ENCODE assay signal across 2 cellular contexts in the genomic region with DNA sequence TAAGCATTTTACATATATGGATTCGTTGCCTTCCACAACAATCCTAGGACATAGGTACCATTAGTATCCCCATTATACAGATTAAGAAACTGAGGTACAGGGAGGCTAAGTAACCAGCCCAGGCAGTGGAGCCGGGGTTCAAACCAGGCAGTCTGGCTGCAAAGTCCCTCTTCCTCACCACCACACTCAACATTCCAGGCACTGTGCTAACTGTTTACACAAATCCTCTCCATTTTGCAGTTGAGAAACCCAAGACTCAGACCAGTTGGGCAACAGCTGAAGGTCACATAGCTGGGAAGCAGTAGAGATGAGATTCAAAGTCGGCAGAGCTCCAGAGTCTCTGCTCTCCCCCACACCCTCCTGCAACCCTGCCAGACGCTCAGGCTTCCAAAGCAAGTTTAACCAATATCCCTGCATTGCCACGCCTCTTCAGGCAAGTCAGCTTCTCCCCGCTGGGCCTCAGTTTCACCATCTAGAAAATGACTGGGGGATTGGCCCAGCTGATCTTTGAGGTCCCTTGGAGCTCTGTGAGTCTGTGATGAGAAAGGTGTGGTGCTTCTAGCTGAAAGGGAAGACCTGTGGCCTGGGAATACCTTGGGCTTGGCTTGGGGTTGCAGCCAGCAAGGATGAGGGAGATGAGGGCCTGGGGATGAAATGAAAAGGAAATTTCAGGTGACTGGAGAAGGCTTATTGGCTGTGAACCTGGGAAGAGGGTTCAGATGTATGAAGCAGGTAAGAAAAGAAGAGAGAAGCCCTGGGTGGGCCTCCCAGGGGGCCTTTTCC.
TF ChIP-seq lines count a peak whose summit lies in the region.

No MANE protein-coding gene starts in this region.

TF ChIP-seq in A549, 52 proteins besides CTCF, POLR2A, EP300 and RAD21 (continued from another document and continues in another):
- TF ChIP-seq MYC (IDR thresholded peaks at IDR 0.05; ENCODE audit: borderline replicate concordance, low read length) (0 out of 2 replicates have a peak, but pooled peaks have one; percentile 54), CHD2 (IDR thresholded peaks at IDR 0.05; ENCODE audit: low read length, partially characterized antibody) (no peak), FOSB (CRISPR knock-in tag; IDR thresholded peaks at IDR 0.05) (peak; percentile 73; the same call in 1 of the 2 replicates), PHF8 (IDR thresholded peaks at IDR 0.05; ENCODE audit: borderline replicate concordance, low read depth) (no peak), HOXB13 (CRISPR knock-in tag; IDR thresholded peaks at IDR 0.05; ENCODE audit: low read depth) (peak; percentile 96), GATA3 (IDR thresholded peaks at IDR 0.05; ENCODE audit: borderline replicate concordance) (peak; percentile 99), CEBPB (IDR thresholded peaks at IDR 0.05) (peak; percentile 100), MAZ (IDR thresholded peaks at IDR 0.05; ENCODE audit: borderline replicate concordance, low read depth, low read length) (no peak), RARB (CRISPR knock-in tag; IDR thresholded peaks at IDR 0.05) (peak; percentile 94), SREBF2 (IDR thresholded peaks at IDR 0.05) (no peak), ESRRA (IDR thresholded peaks at IDR 0.05; ENCODE audit: borderline replicate concordance, low read length) (peak; percentile 97), FOSL2 (IDR thresholded peaks at IDR 0.05) (peak; percentile 75), FOSL2 (CRISPR knock-in tag; IDR thresholded peaks at IDR 0.05) (peak; percentile 92), TP53 (CRISPR knock-in tag; IDR thresholded peaks at IDR 0.05) (no peak; the same call in 1 of the 2 replicates), KDM1A (IDR thresholded peaks at IDR 0.05; ENCODE audit: low read depth) (peak; percentile 100), EHMT2 (IDR thresholded peaks at IDR 0.05; ENCODE audit: low read depth) (no peak), JUNB (IDR thresholded peaks at IDR 0.05) (peak; percentile 85), HOXA7 (CRISPR knock-in tag; IDR thresholded peaks at IDR 0.05) (peak; percentile 19), RFX5 (IDR thresholded peaks at IDR 0.05) (0 out of 2 replicates have a peak, but pooled peaks have one; percentile 23), EHF (CRISPR knock-in tag; IDR thresholded peaks at IDR 0.05) (peak; percentile 89; the same call in 1 of the 2 replicates), HEYL (CRISPR knock-in tag; IDR thresholded peaks at IDR 0.05) (peak; percentile 45), RCOR1 (IDR thresholded peaks at IDR 0.05; ENCODE audit: low read depth, low read length) (peak; percentile 95), POLR2AphosphoS2 (conservative IDR thresholded peaks at IDR 0.05; ENCODE audit: low read length) (no peak), TFCP2L1 (CRISPR knock-in tag; IDR thresholded peaks at IDR 0.05) (peak; percentile 73; the same call in 1 of the 2 replicates), CHD4 (IDR thresholded peaks at IDR 0.05; ENCODE audit: borderline replicate concordance) (peak; percentile 99), SMC3 (IDR thresholded peaks at IDR 0.05) (peak; percentile 50; the same call in 2 of the 3 replicates), NR3C1 (IDR thresholded peaks at IDR 0.05) (no peak), BHLHE40 (IDR thresholded peaks at IDR 0.05; ENCODE audit: low read depth, low read length) (no peak)
- TF ChIP-seq, protein P1, sequence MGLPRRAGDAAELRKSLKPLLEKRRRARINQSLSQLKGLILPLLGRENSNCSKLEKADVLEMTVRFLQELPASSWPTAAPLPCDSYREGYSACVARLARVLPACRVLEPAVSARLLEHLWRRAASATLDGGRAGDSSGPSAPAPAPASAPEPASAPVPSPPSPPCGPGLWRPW (IDR thresholded peaks at IDR 0.05), result peak; percentile 97
- TF ChIP-seq, protein P2, sequence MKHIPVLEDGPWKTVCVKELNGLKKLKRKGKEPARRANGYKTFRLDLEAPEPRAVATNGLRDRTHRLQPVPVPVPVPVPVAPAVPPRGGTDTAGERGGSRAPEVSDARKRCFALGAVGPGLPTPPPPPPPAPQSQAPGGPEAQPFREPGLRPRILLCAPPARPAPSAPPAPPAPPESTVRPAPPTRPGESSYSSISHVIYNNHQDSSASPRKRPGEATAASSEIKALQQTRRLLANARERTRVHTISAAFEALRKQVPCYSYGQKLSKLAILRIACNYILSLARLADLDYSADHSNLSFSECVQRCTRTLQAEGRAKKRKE (CRISPR knock-in tag; IDR thresholded peaks at IDR 0.05; ENCODE audit: low read depth), result peak; percentile 91
- TF ChIP-seq, protein P3, sequence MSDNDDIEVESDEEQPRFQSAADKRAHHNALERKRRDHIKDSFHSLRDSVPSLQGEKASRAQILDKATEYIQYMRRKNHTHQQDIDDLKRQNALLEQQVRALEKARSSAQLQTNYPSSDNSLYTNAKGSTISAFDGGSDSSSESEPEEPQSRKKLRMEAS (IDR thresholded peaks at IDR 0.05), result peak; percentile 86
- TF ChIP-seq, protein P4, sequence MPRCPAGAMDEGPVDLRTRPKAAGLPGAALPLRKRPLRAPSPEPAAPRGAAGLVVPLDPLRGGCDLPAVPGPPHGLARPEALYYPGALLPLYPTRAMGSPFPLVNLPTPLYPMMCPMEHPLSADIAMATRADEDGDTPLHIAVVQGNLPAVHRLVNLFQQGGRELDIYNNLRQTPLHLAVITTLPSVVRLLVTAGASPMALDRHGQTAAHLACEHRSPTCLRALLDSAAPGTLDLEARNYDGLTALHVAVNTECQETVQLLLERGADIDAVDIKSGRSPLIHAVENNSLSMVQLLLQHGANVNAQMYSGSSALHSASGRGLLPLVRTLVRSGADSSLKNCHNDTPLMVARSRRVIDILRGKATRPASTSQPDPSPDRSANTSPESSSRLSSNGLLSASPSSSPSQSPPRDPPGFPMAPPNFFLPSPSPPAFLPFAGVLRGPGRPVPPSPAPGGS (IDR thresholded peaks at IDR 0.05), result peak; percentile 96
- TF ChIP-seq, protein P5, sequence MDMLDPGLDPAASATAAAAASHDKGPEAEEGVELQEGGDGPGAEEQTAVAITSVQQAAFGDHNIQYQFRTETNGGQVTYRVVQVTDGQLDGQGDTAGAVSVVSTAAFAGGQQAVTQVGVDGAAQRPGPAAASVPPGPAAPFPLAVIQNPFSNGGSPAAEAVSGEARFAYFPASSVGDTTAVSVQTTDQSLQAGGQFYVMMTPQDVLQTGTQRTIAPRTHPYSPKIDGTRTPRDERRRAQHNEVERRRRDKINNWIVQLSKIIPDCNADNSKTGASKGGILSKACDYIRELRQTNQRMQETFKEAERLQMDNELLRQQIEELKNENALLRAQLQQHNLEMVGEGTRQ (IDR thresholded peaks at IDR 0.05), result no peak
- TF ChIP-seq, protein P6, sequence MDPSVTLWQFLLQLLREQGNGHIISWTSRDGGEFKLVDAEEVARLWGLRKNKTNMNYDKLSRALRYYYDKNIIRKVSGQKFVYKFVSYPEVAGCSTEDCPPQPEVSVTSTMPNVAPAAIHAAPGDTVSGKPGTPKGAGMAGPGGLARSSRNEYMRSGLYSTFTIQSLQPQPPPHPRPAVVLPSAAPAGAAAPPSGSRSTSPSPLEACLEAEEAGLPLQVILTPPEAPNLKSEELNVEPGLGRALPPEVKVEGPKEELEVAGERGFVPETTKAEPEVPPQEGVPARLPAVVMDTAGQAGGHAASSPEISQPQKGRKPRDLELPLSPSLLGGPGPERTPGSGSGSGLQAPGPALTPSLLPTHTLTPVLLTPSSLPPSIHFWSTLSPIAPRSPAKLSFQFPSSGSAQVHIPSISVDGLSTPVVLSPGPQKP (IDR thresholded peaks at IDR 0.05; ENCODE audit: low read depth, low read length), result 0 out of 2 replicates have a peak, but pooled peaks have one; percentile 33

TF ChIP-seq in IMR-90, 13 proteins besides CTCF, POLR2A, EP300 and RAD21 (continued from another document):
- peak; percentile 27; the same call in 1 of the 2 replicates for TF ChIP-seq CHD1 (IDR thresholded peaks at IDR 0.05; ENCODE audit: low read depth, low read length)
- peak; percentile 58; the same call in 1 of the 2 replicates for TF ChIP-seq BHLHE40 (IDR thresholded peaks at IDR 0.05; ENCODE audit: low read depth, low read length)
- TF ChIP-seq RCOR1 (IDR thresholded peaks at IDR 0.05; ENCODE audit: insufficient replicate concordance, low read length), result peak; percentile 99
- TF ChIP-seq MAFK (IDR thresholded peaks at IDR 0.05; ENCODE audit: low read depth, low read length), result no peak
- TF ChIP-seq MAZ (IDR thresholded peaks at IDR 0.05; ENCODE audit: borderline replicate concordance, low read depth, low read length), result peak; percentile 56
- no peak for TF ChIP-seq MXI1 (IDR thresholded peaks at IDR 0.05; ENCODE audit: borderline replicate concordance, low read depth, low read length)
- peak; percentile 80 for TF ChIP-seq FOS (IDR thresholded peaks at IDR 0.05; ENCODE audit: low read depth, low read length)
- peak; percentile 25; the same call in 1 of the 2 replicates for TF ChIP-seq SMC3 (IDR thresholded peaks at IDR 0.05; ENCODE audit: low read depth, low read length)
